In genomic region chr10:133242611-133243356, GRCh38 we compare ENCODE assay signal across 1 cellular context.
A peak's percentile ranks its signal among the peaks of the same experiment; 100 is the strongest.
TF ChIP-seq lines count a peak whose summit lies in the region.

No MANE protein-coding gene starts in this region.

TF ChIP-seq in GM12878, 131 proteins besides CTCF, POLR2A, EP300 and RAD21:
- TF ChIP-seq ZNF622 (IDR thresholded peaks at IDR 0.05) (no peak), NRF1 (conservative IDR thresholded peaks at IDR 0.05; ENCODE audit: low read depth, low read length) (no peak), BHLHE40 (IDR thresholded peaks at IDR 0.05; ENCODE audit: borderline replicate concordance in 1 of 2, low read depth in 2 of 2, low read length in 1 of 2) (peak in 1 of 2 experiments; percentile 26; a peak in 1 of 4 replicates), ELK1 (IDR thresholded peaks at IDR 0.05; ENCODE audit: low read depth, low read length) (no peak), RAD51 (IDR thresholded peaks at IDR 0.05) (no peak), PML (IDR thresholded peaks at IDR 0.05; ENCODE audit: low read length) (no peak), USF2 (IDR thresholded peaks at IDR 0.05; ENCODE audit: borderline replicate concordance, low read depth, low read length) (no peak), POU2F2 (IDR thresholded peaks at IDR 0.05; ENCODE audit: borderline replicate concordance, low read depth, low read length) (no peak), TCF3 (IDR thresholded peaks at IDR 0.05; ENCODE audit: borderline replicate concordance, insufficient read depth, low read depth, low read length) (0 out of 2 replicates have a peak, but pooled peaks have one; percentile 3), ZBED1 (IDR thresholded peaks at IDR 0.05; ENCODE audit: borderline replicate concordance) (no peak)
- TF ChIP-seq, protein P1, sequence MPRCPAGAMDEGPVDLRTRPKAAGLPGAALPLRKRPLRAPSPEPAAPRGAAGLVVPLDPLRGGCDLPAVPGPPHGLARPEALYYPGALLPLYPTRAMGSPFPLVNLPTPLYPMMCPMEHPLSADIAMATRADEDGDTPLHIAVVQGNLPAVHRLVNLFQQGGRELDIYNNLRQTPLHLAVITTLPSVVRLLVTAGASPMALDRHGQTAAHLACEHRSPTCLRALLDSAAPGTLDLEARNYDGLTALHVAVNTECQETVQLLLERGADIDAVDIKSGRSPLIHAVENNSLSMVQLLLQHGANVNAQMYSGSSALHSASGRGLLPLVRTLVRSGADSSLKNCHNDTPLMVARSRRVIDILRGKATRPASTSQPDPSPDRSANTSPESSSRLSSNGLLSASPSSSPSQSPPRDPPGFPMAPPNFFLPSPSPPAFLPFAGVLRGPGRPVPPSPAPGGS (IDR thresholded peaks at IDR 0.05; ENCODE audit: borderline replicate concordance, insufficient read depth, low read depth, low read length, poor library complexity, severe bottlenecking) = peak; percentile 73
